ENCODE assay signal across 8 cellular contexts in the genomic region with DNA sequence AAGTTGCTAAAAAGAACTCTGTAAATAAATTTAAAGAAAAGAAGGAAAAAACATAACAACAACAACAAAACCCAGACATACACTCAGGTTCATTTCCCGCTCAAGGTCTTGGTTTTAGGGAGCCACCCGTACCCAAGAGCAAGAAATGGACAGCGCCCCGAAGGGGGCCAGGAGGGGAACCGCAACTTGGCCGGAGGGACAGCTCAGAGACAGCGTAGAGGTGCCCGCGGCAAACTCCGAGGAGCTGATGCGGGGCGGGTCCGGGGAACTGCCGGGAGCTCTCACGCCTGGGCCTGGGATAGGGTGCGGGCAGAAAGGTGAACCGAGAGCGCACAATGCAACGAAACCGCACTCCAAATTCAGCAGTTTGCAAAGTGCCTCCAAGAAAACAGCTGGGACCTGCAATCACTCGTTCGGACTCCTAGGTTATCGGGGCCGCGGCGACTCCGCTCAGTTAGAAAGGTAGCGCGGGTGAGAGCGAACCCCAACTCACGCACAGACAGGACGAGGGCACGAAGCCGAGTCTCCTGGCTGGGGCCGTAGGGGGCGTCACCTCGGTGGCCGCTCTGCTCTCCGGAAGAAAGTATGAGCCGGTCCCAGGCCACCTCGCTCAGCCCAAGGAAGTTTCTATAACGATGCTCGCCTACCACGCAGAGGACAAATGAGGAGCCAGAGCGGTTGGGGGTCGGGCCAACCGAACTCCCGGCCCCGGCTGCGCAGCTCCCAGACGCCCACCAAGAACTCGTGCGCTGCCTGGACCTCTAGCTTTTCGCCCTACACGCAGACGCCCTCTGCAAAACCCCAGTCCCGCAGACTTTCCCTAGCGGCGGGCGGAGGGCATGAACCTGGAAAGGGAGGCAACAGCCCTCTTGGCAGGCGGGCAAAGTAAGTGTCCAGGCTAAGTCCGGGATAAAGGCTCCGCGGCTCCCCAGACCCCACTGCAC. TPM values are rescaled to one million over a fixed set of nuclear protein-coding genes. Genes with fewer than 3 reads are reported as not detected.
DNase-seq lines count a peak whose midpoint lies in the region; ATAC-seq and TF ChIP-seq lines count a peak whose summit lies in the region.

No MANE protein-coding gene starts in this region.

- H3K4me1 ChIP-seq in esophagus squamous epithelium (peaks cover 9 to 28% (median 20%) of the 10 kb centered on the region in 3 donors), muscle layer of duodenum (ENCODE audit: control insufficient read depth in 1 of 2, insufficient read depth in 2 of 2, low read length in 2 of 2) (peaks cover 0 to 3% of the 10 kb centered on the region in 2 donors), upper lobe of right lung (peaks cover 8% of the 10 kb centered on the region)

- peak; percentile 49 for ATAC-seq in upper lobe of right lung

- H3K9me3 ChIP-seq in esophagus squamous epithelium: no peaks in the 10 kb centered on the region
- no peaks in the 10 kb centered on the region for H3K9me3 ChIP-seq in muscle layer of duodenum (ENCODE audit: control insufficient read depth in 1 of 2, low read length in 2 of 2)
- no peaks in the 10 kb centered on the region for H3K9me3 ChIP-seq in upper lobe of right lung

- TF ChIP-seq CTCF in esophagus squamous epithelium (IDR thresholded peaks at IDR 0.05) (peak in 2 of 6 experiments; percentile 23 to 43), upper lobe of right lung (IDR thresholded peaks at IDR 0.05) (peak; percentile 43)

- no peaks in the 10 kb centered on the region for H3K36me3 ChIP-seq in esophagus squamous epithelium
- H3K36me3 ChIP-seq in muscle layer of duodenum (ENCODE audit: control insufficient read depth in 1 of 2, insufficient read depth in 2 of 2, low read length in 2 of 2): no peaks in the 10 kb centered on the region
- no peaks in the 10 kb centered on the region for H3K36me3 ChIP-seq in upper lobe of right lung

- intact Hi-C loops in esophagus squamous epithelium (cut with DNase I): no loop called here
- intact Hi-C loops in upper lobe of right lung (cut with DNase I): no loop called here

- H3K27me3 ChIP-seq in esophagus squamous epithelium (peaks cover 0 to 97% (median 15%) of the 10 kb centered on the region in 4 donors), muscle layer of duodenum (ENCODE audit: low read depth, low read length) (peaks cover 7% of the 10 kb centered on the region), upper lobe of right lung (peaks cover 15% of the 10 kb centered on the region)

- WGBS in esophagus squamous epithelium, 2 donors: 4 to 8% methylated on average over 28 to 40 of the region's 64 CpGs

- peak in 5 of 6 experiments; percentile 2 to 31 (median 10) for DNase-seq in stimulated activated naive CD4-positive, alpha-beta T cell (lab: John Stamatoyannopoulos, UW)
- DNase-seq in stimulated activated naive CD4-positive, alpha-beta T cell treated with Interleukin-2 at 50 U/mL for 16 hours (lab: John Stamatoyannopoulos, UW): no peak
- DNase-seq in activated CD4-positive, alpha-beta T cell treated with anti-CD3 and anti-CD28 coated beads, Interleukin-2, amount 50 U/mL, for 48 hours: peak; percentile 35 to 42
- DNase-seq in esophagus squamous epithelium (lab: John Stamatoyannopoulos, UW) (no peak), upper lobe of right lung (peak; percentile 82), GM19240 (ENCODE audit: insufficient read length, low spot score) (no peak), epidermal melanocyte (ENCODE audit: insufficient read length, low spot score) (no peak)

- H3K4me3 ChIP-seq in esophagus squamous epithelium: peak overlapping the region; percentile 36 to 81 (median 56)
- H3K4me3 ChIP-seq in muscle layer of duodenum (ENCODE audit: low read depth in 1 of 2, low read length in 2 of 2): peak overlapping the region; percentile 65 to 87
- H3K4me3 ChIP-seq in upper lobe of right lung: peak overlapping the region; percentile 70

- no peak for TF ChIP-seq POLR2A in esophagus squamous epithelium (IDR thresholded peaks at IDR 0.05)

- peak overlapping the region in 3 of 4 donors; percentile 73 to 77 (median 74) for H3K27ac ChIP-seq in esophagus squamous epithelium
- no peak overlapping the region for H3K27ac ChIP-seq in muscle layer of duodenum (ENCODE audit: low read length)
- H3K27ac ChIP-seq in upper lobe of right lung: peak overlapping the region; percentile 84

RNA-seq across cellular contexts. Expression of gene NDNF, which starts 1.4 kb away (rescaled TPM):
- total RNA-seq in esophagus squamous epithelium (1 to 10 TPM; 1.0 to 8.4 (median 1.4) TPM), upper lobe of right lung (201 TPM)

Comparison
In these comparisons a context has a peak if more than half of its experiments do, and no peak if none do; other contexts are left out.
1. DNase-seq: peak in stimulated activated naive CD4-positive, alpha-beta T cell (5 of 6), activated CD4-positive, alpha-beta T cell treated with anti-CD3 and anti-CD28 coated beads, Interleukin-2, amount 50 U/mL, for 48 hours (2 of 2) and upper lobe of right lung (single experiment); none in stimulated activated naive CD4-positive, alpha-beta T cell treated with Interleukin-2 at 50 U/mL for 16 hours (single experiment), esophagus squamous epithelium (single experiment), GM19240 (single experiment) and epidermal melanocyte (single experiment).
2. RNA of gene NDNF, which starts 1.4 kb away (total RNA-seq): 201 TPM in upper lobe of right lung (single experiment); 1.0 to 8.4 TPM in esophagus squamous epithelium; every median in the first group is over 10 times any median in the second.
3. Peak in every context shown above with its lines, with median percentiles within 50 percentile points of each other: H3K4me3 ChIP-seq.